12 cellular contexts compared by ENCODE assay signal in the genomic region with DNA sequence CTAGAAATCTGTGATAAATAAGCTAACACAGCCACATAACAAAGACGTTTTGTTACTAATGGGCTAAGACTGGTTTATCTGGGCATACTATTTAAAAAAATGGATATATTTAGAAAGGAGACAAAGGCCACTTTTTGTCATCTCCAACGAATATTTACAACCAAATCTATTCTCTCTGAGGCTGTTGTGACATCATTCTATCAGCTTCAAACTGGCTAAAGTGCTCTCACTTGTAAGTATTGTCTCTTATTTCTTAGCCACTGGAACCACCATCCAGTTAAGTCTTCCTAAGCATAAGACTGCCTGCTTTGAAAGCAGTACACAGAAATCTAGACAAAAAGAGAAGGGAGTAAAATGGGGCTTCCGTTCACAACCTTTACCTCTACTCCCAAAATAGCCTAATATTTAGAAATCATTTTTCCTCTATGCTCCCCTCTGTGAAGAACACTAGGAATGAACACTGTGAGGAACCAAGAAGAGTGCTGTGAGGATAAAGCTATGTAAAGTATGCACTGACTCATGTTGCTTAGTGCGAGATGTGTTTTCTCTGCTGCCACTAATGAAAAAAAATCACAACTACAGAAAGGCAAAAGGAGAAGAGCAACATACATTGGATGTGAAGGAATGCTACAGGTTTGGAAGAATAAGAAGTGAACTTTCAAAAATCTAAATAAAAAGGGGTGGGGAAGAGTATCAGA.
DNase-seq lines count a peak whose midpoint lies in the region; ATAC-seq and TF ChIP-seq lines count a peak whose summit lies in the region.
"Had no signal": no experiment of that assay in that cellular context is flagged by ENCODE, and none has a peak within 500 bp of the region (broad histone marks: within the 10 kb centered on the region; RNA-seq: fewer than 3 reads in every experiment).

No MANE protein-coding gene starts in this region.

- peaks cover 3% of the 10 kb centered on the region; the same call in 1 of the 2 replicates for H3K36me3 ChIP-seq in PC-9 (ENCODE audit: low read depth)
- peaks cover 0 to 6% (median 2%) of the 10 kb centered on the region in 4 donors for H3K36me3 ChIP-seq in esophagus muscularis mucosa
- H3K36me3 ChIP-seq in mesenchymal stem cell (ENCODE audit: control insufficient read depth in 1 of 2, insufficient read depth in 2 of 2, low read depth in 1 of 2, low read length in 2 of 2) = no peaks in the 10 kb centered on the region
- H3K36me3 ChIP-seq in colonic mucosa = no peaks in the 10 kb centered on the region
- H3K36me3 ChIP-seq: BLaER1 treated with 17β-estradiol and CSF1 and Interleukin-3, amounts not matched to agents 10 nM and 100 nM had no signal

- no peak overlapping the region for H3K14ac ChIP-seq in mesenchymal stem cell (ENCODE audit: low read length in 2 of 2)

- no peak overlapping the region for H2BK12ac ChIP-seq in mesenchymal stem cell (ENCODE audit: low read length in 2 of 2)

- in situ Hi-C loops in ACHN (cut with HindIII; ENCODE audit: low pct_ligation_motif_present, low pct_unique_long_range_greater_than_20kb, low sequenced_read_pairs) = no loop called here

- peak overlapping the region; percentile 9; the same call in 1 of the 2 replicates for H3K4me2 ChIP-seq in PC-9
- H3K4me2 ChIP-seq in mesenchymal stem cell (ENCODE audit: low read length, poor library complexity, severe bottlenecking) = no peak overlapping the region
- H3K4me2 ChIP-seq: BLaER1 treated with 17β-estradiol and CSF1 and Interleukin-3, amounts not matched to agents 10 nM and 100 nM had no signal

- TF ChIP-seq EP300 in esophagus muscularis mucosa (IDR thresholded peaks at IDR 0.05) = no peak

- H3K9ac ChIP-seq in mesenchymal stem cell (ENCODE audit: low read length) = peak overlapping the region; percentile 57
- no peak overlapping the region for H3K9ac ChIP-seq in colonic mucosa (ENCODE audit: low read depth in 2 of 2, low read length in 2 of 2)
- H3K9ac ChIP-seq: BLaER1 treated with 17β-estradiol and CSF1 and Interleukin-3, amounts not matched to agents 10 nM and 100 nM had no signal

- H2AK5ac ChIP-seq in mesenchymal stem cell (ENCODE audit: low read length, severe bottlenecking) = no peak overlapping the region

- no peak overlapping the region for H2BK120ac ChIP-seq in mesenchymal stem cell (ENCODE audit: low read depth, low read length)

- H3K9me3 ChIP-seq in PC-9 (ENCODE audit: insufficient read depth, low read depth) (no peaks in the 10 kb centered on the region), esophagus muscularis mucosa (no peaks in the 10 kb centered on the region), mesenchymal stem cell (ENCODE audit: control insufficient read depth, low read length) (no peaks in the 10 kb centered on the region), colonic mucosa (no peaks in the 10 kb centered on the region)
- H3K9me3 ChIP-seq: BLaER1 treated with 17β-estradiol and CSF1 and Interleukin-3, amounts not matched to agents 10 nM and 100 nM had no signal

- H3F3A ChIP-seq in PC-9 (ENCODE audit: insufficient read depth, low read depth) = peaks cover 17% of the 10 kb centered on the region

- no peak overlapping the region for H4K8ac ChIP-seq in mesenchymal stem cell (ENCODE audit: low read length)

- H3K23ac ChIP-seq in mesenchymal stem cell (ENCODE audit: low read length in 2 of 2) = no peak overlapping the region

- H2BK5ac ChIP-seq in mesenchymal stem cell (ENCODE audit: low read depth, low read length, poor library complexity, severe bottlenecking) = no peak overlapping the region

- no peak overlapping the region for H4K91ac ChIP-seq in mesenchymal stem cell (ENCODE audit: low read length)

- H3K27me3 ChIP-seq in PC-9 (ENCODE audit: insufficient read depth, low read depth) (no peaks in the 10 kb centered on the region), esophagus muscularis mucosa (no peaks in the 10 kb centered on the region), mesenchymal stem cell (ENCODE audit: control insufficient read depth in 1 of 2, insufficient read depth in 1 of 2, low read length in 2 of 2) (no peaks in the 10 kb centered on the region), colonic mucosa (no peaks in the 10 kb centered on the region)
- H3K27me3 ChIP-seq: BLaER1 treated with 17β-estradiol and CSF1 and Interleukin-3, amounts not matched to agents 10 nM and 100 nM had no signal

- DNase-seq in ACHN (peak; percentile 70), PC-9 (peak in 1 of 2 experiments; percentile 74), esophagus muscularis mucosa (ENCODE audit: extremely low spot score) (no peak), mesenchymal stem cell (peak; percentile 65), NCI-H748 (lab: John Stamatoyannopoulos, UW; ENCODE audit: unreplicated experiment) (no peak), colonic mucosa (no peak)
- DNase-seq: activated T-cell treated with anti-CD3 and anti-CD28 coated beads, Interleukin-2, amount 50 U/mL, for 1 hour; effector memory CD8-positive, alpha-beta T cell; GOT3 had no signal

- H3K4me3 ChIP-seq in PC-9 (no peak overlapping the region), esophagus muscularis mucosa (no peak overlapping the region), mesenchymal stem cell (ENCODE audit: insufficient read depth in 1 of 2, low read depth in 1 of 2, low read length in 2 of 2) (no peak overlapping the region), colonic mucosa (no peak overlapping the region)
- H3K4me3 ChIP-seq: BLaER1 treated with 17β-estradiol and CSF1 and Interleukin-3, amounts not matched to agents 10 nM and 100 nM had no signal

- H3K4ac ChIP-seq in mesenchymal stem cell (ENCODE audit: low read depth in 1 of 2, low read length in 2 of 2) = no peak overlapping the region

- H2BK15ac ChIP-seq in mesenchymal stem cell (ENCODE audit: low read depth, poor library complexity, severe bottlenecking) = no peak overlapping the region

- no peaks in the 10 kb centered on the region for H4K20me1 ChIP-seq in PC-9 (ENCODE audit: insufficient read depth)
- H4K20me1 ChIP-seq: BLaER1 treated with 17β-estradiol and CSF1 and Interleukin-3, amounts not matched to agents 10 nM and 100 nM had no signal

- no TSS peak for BruUV-seq in PC-9 (replicated peaks; lab: Mats Ljungman, UMichigan)

- POLR2A ChIA-PET in PC-9 (lab: Charles Lee; ENCODE audit: unreplicated experiment) = interaction anchor here (1.0 kb wide), 1 partner anchor 15 kb away, joined by 7 read pairs; no protein-coding TSS in a partner anchor

- intact Hi-C loops in PC-9 (cut with micrococcal nuclease; ENCODE audit: unreplicated experiment) (no loop called here), esophagus muscularis mucosa (cut with DNase I) (no loop called here), colonic mucosa (cut with DNase I) (no loop called here)

- ATAC-seq in HG02610 (IDR thresholded peaks at IDR 0.05; ENCODE audit: unreplicated experiment) (no peak), GM21526 (IDR thresholded peaks at IDR 0.05; ENCODE audit: low FRiP score, unreplicated experiment) (no peak)
- ATAC-seq: effector memory CD8-positive, alpha-beta T cell had no signal

- no peaks in the 10 kb centered on the region for H3K79me1 ChIP-seq in mesenchymal stem cell (replicated peaks; ENCODE audit: low read length, poor library complexity, severe bottlenecking)

- TF ChIP-seq CTCF in PC-9 (conservative IDR thresholded peaks at IDR 0.05) (no peak), esophagus muscularis mucosa (IDR thresholded peaks at IDR 0.05) (no peak), colonic mucosa (IDR thresholded peaks at IDR 0.05) (no peak)

- 38% methylated on average over 4 of the region's 4 CpGs for WGBS in esophagus muscularis mucosa
- WGBS in mesenchymal stem cell = 8% methylated on average over 2 of the region's 4 CpGs

- H3K27ac ChIP-seq in PC-9 (peak overlapping the region; percentile 17; the same call in 1 of the 2 replicates), esophagus muscularis mucosa (replicated peaks in 1 of 4) (peak overlapping the region; percentile 4 to 65 (median 19)), mesenchymal stem cell (ENCODE audit: low read length, poor library complexity, severe bottlenecking) (peak overlapping the region; percentile 70), colonic mucosa (no peak overlapping the region)
- H3K27ac ChIP-seq: BLaER1 treated with 17β-estradiol and CSF1 and Interleukin-3, amounts not matched to agents 10 nM and 100 nM had no signal

- H3K4me1 ChIP-seq in PC-9 (replicated peaks; ENCODE audit: insufficient read depth) = peaks cover 21% of the 10 kb centered on the region
- peaks cover 14 to 21% (median 18%) of the 10 kb centered on the region in 4 donors for H3K4me1 ChIP-seq in esophagus muscularis mucosa
- no peaks in the 10 kb centered on the region for H3K4me1 ChIP-seq in mesenchymal stem cell (ENCODE audit: control insufficient read depth, insufficient read depth, low read depth, low read length)
- H3K4me1 ChIP-seq in colonic mucosa = no peaks in the 10 kb centered on the region
- H3K4me1 ChIP-seq: BLaER1 treated with 17β-estradiol and CSF1 and Interleukin-3, amounts not matched to agents 10 nM and 100 nM had no signal

- H3K79me2 ChIP-seq in PC-9 (ENCODE audit: low read depth) = no peaks in the 10 kb centered on the region

- H2AFZ ChIP-seq in PC-9 (no peak overlapping the region), mesenchymal stem cell (ENCODE audit: low read depth, low read length) (no peak overlapping the region)

- no peaks in the 10 kb centered on the region for H3K9me2 ChIP-seq in PC-9 (ENCODE audit: insufficient read depth)

- CTCF ChIA-PET in PC-9 (lab: Charles Lee) = interaction anchor here (0.7 kb wide), 1 partner anchor 18 kb away, joined by 3 read pairs; no protein-coding TSS in a partner anchor

- H3K18ac ChIP-seq in mesenchymal stem cell (ENCODE audit: low read depth in 1 of 2, low read length in 2 of 2) = no peak overlapping the region

- no peak for TF ChIP-seq POLR2A in esophagus muscularis mucosa (IDR thresholded peaks at IDR 0.05; ENCODE audit: low read depth)

Comparison
In these comparisons a context has a peak if more than half of its experiments do, and no peak if none do; other contexts are left out.
1. DNase-seq: peak in ACHN (single experiment) and mesenchymal stem cell (single experiment); none in esophagus muscularis mucosa (single experiment), NCI-H748 (single experiment) and colonic mucosa (single experiment).